Comparison of ENCODE assay signal across 1 cellular context in the genomic region with DNA sequence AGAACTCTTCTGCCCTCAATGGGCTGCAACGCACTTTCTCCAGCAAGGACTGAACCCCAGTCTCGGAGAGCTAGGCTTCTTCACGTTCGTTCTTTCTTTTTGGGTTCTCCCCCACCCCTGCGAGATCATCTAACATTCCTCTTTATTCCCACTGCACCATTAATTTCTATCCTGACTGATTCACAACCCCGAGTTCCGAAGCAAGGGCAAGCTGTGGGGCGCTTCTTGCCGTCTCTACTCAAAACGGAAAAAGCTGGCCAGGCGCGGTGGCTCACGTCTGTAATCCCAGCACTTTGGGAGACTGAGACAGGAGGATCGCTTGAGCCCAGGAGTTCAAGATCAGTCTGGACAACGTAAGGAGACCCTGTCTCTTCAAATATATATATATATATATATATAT.
TF ChIP-seq lines count a peak whose summit lies in the region.

No MANE protein-coding gene starts in this region.

TF ChIP-seq in GM12878, 131 proteins besides CTCF, POLR2A, EP300 and RAD21:
- TF ChIP-seq HDGF (IDR thresholded peaks at IDR 0.05): no peak
TF ChIP-seq in GM12878: peak in this region for 0.
